ENCODE assay signal across 18 cellular contexts in genomic region chr1:42183210-42183609, GRCh38. TPM values are rescaled to one million over a fixed set of nuclear protein-coding genes. Genes with fewer than 3 reads are reported as not detected.
DNase-seq lines count a peak whose midpoint lies in the region; ATAC-seq and TF ChIP-seq lines count a peak whose summit lies in the region.
"Had no signal": no experiment of that assay in that cellular context is flagged by ENCODE, and none has a peak within 500 bp of the region (broad histone marks: within the 10 kb centered on the region; RNA-seq: fewer than 3 reads in every experiment).

No MANE protein-coding gene starts in this region.

- no peak overlapping the region for H2AK5ac ChIP-seq in trophoblast cell (ENCODE audit: low read length)

- no peaks in the 10 kb centered on the region for H3K9me3 ChIP-seq in trophoblast cell (ENCODE audit: insufficient read depth, low read depth, low read length)
- H3K9me3 ChIP-seq: Caco-2 had no signal

- no peak overlapping the region for H2BK5ac ChIP-seq in trophoblast cell (ENCODE audit: low read depth, low read length, poor library complexity)

- no peaks in the 10 kb centered on the region for H3K79me2 ChIP-seq in trophoblast cell (ENCODE audit: control insufficient read depth, insufficient read depth, low read length, poor library complexity)

- H3K27ac Mint-ChIP-seq in activated T-helper 17 cell treated with anti-CD3 and anti-CD28 coated beads, Interleukin-2, amount 50 U/mL, for 72 hours, result peak overlapping the region; percentile 58
- H3K27ac Mint-ChIP-seq in nephron, result peak overlapping the region in 2 of 3 experiments; percentile 34 to 37

- no peak overlapping the region for H3K4me2 ChIP-seq in trophoblast cell (ENCODE audit: low read length)

- no peak for ATAC-seq in activated T-helper 17 cell treated with anti-CD3 and anti-CD28 coated beads, Interleukin-2, amount 50 U/mL, for 72 hours (replicated peaks)
- ATAC-seq: CD8-positive, alpha-beta T cell had no signal

- H2BK120ac ChIP-seq in trophoblast cell (ENCODE audit: insufficient read depth, low read length, poor library complexity), result peak overlapping the region; percentile 36

- no peak overlapping the region for H4K91ac ChIP-seq in trophoblast cell (ENCODE audit: low read depth, low read length)

- H3K4me3 Mint-ChIP-seq in activated T-helper 17 cell treated with anti-CD3 and anti-CD28 coated beads, Interleukin-2, amount 50 U/mL, for 72 hours, result no peak overlapping the region
- H3K4me3 Mint-ChIP-seq in nephron, result no peak overlapping the region
- H3K4me3 Mint-ChIP-seq: CD8-positive, alpha-beta T cell had no signal

- peak overlapping the region; percentile 51 for H3K18ac ChIP-seq in trophoblast cell (ENCODE audit: low read length)

- H2AFZ ChIP-seq in trophoblast cell (ENCODE audit: insufficient read depth, low read length, poor library complexity), result no peak overlapping the region
- H2AFZ ChIP-seq: GM23248 had no signal

- peaks cover 7% of the 10 kb centered on the region for H3K4me1 Mint-ChIP-seq in activated T-helper 17 cell treated with anti-CD3 and anti-CD28 coated beads, Interleukin-2, amount 50 U/mL, for 72 hours
- H3K4me1 Mint-ChIP-seq in nephron, result peaks cover 23% of the 10 kb centered on the region

- H3K36me3 ChIP-seq in trophoblast cell (ENCODE audit: control insufficient read depth in 1 of 2, insufficient read depth in 2 of 2, low read length in 2 of 2), result peaks cover 0 to 6% of the 10 kb centered on the region in 2 experiments

- no peaks in the 10 kb centered on the region for H3K27me3 ChIP-seq in trophoblast cell (ENCODE audit: insufficient read depth, low read length)

- no peak overlapping the region for H3K4ac ChIP-seq in trophoblast cell (ENCODE audit: low read depth, low read length)

- H3K14ac ChIP-seq in trophoblast cell (ENCODE audit: low read length), result no peak overlapping the region

- H3K36me3 Mint-ChIP-seq in activated T-helper 17 cell treated with anti-CD3 and anti-CD28 coated beads, Interleukin-2, amount 50 U/mL, for 72 hours (ENCODE audit: low read depth), result peaks cover 84% of the 10 kb centered on the region
- peaks cover 48% of the 10 kb centered on the region for H3K36me3 Mint-ChIP-seq in nephron (ENCODE audit: low read depth)

- no CpG with 5 or more reads among the region's 7 CpGs for WGBS in trophoblast cell (ENCODE audit: extremely low coverage, insufficient coverage, insufficient read length)

- no peak overlapping the region for H3K9ac ChIP-seq in trophoblast cell (ENCODE audit: low read length)
- H3K9ac ChIP-seq: GM23248 had no signal

- H4K8ac ChIP-seq in trophoblast cell (ENCODE audit: low read depth, low read length), result no peak overlapping the region

- H3K27ac ChIP-seq in trophoblast cell (ENCODE audit: low read depth, low read length), result no peak overlapping the region
- H3K27ac ChIP-seq: GM23248 had no signal

- TF ChIP-seq CTCF in GM13977 (IDR thresholded peaks at IDR 0.05; ENCODE audit: extremely low read depth, insufficient read depth, missing control alignments) (no peak), nephron (IDR thresholded peaks at IDR 0.05; ENCODE audit: unreplicated experiment in 3 of 3) (no peak)

- H3K4me3 ChIP-seq in trophoblast cell (ENCODE audit: low read depth, low read length), result no peak overlapping the region
- H3K4me3 ChIP-seq: GM23248 had no signal

- no peaks in the 10 kb centered on the region for H3K9me3 Mint-ChIP-seq in activated T-helper 17 cell treated with anti-CD3 and anti-CD28 coated beads, Interleukin-2, amount 50 U/mL, for 72 hours
- no peaks in the 10 kb centered on the region for H3K9me3 Mint-ChIP-seq in nephron
- H3K9me3 Mint-ChIP-seq: CD8-positive, alpha-beta T cell had no signal

- in situ Hi-C loops in GM13977 (cut with MboI; ENCODE audit: low pct_unique_long_range_greater_than_20kb, low sequenced_read_pairs, unreplicated experiment), result no loop called here

- no peaks in the 10 kb centered on the region for H3K27me3 Mint-ChIP-seq in activated T-helper 17 cell treated with anti-CD3 and anti-CD28 coated beads, Interleukin-2, amount 50 U/mL, for 72 hours
- no peaks in the 10 kb centered on the region for H3K27me3 Mint-ChIP-seq in nephron (ENCODE audit: low read depth)

- H4K12ac ChIP-seq in trophoblast cell (ENCODE audit: low read depth, low read length), result no peak overlapping the region

- DNase-seq in GM13977 (ENCODE audit: low spot score) (peak; percentile 4), trophoblast cell (no peak), NCI-H748 (lab: John Stamatoyannopoulos, UW; ENCODE audit: unreplicated experiment) (no peak), iPS-NIHi7 (ENCODE audit: extremely low spot score) (no peak)
- DNase-seq: C1 segment of cervical spinal cord; Caco-2; CD8-positive, alpha-beta T cell; DMS153; DND-41; GM23248; H7; HCEC 1CT had no signal

- H3K23ac ChIP-seq in trophoblast cell (ENCODE audit: low read length), result no peak overlapping the region

- no peak overlapping the region for H2BK12ac ChIP-seq in trophoblast cell (ENCODE audit: low read length)

- H3K79me1 ChIP-seq in trophoblast cell (ENCODE audit: low read length), result peaks cover 4% of the 10 kb centered on the region

- peaks cover 14 to 19% of the 10 kb centered on the region in 2 experiments for H3K4me1 ChIP-seq in trophoblast cell (ENCODE audit: control insufficient read depth in 1 of 2, insufficient read depth in 2 of 2, low read length in 2 of 2)

RNA-seq across cellular contexts. Expression of gene GUCA2A, which starts 18.7 kb away (rescaled TPM):
- total RNA-seq in activated T-helper 17 cell treated with anti-CD3 and anti-CD28 coated beads, Interleukin-2, amount 50 U/mL, for 72 hours, result not detected
- 0.82 and 1.6 TPM in 2 replicates for polyA plus RNA-seq in trophoblast cell (2013)
- total RNA-seq: A172; A673; CD8-positive, alpha-beta T cell; GM23248; H1; H7 had no signal
- polyA plus RNA-seq: BJ, GM23248, H1 had no signal

RNA-seq across cellular contexts. Expression of gene GUCA2B, which starts 30.0 kb away (rescaled TPM):
- not detected for total RNA-seq in activated T-helper 17 cell treated with anti-CD3 and anti-CD28 coated beads, Interleukin-2, amount 50 U/mL, for 72 hours
- polyA plus RNA-seq in trophoblast cell (2013), result not detected in 2 replicates
- total RNA-seq: A172; A673; CD8-positive, alpha-beta T cell; GM23248; H1; H7 had no signal
- polyA plus RNA-seq: BJ, GM23248, H1 had no signal
